In genomic region chr14:63454863-63455622, GRCh38 we compare ENCODE assay signal across 10 cellular contexts.
DNase-seq lines count a peak whose midpoint lies in the region; ATAC-seq and TF ChIP-seq lines count a peak whose summit lies in the region.
"Had no signal": no experiment of that assay in that cellular context is flagged by ENCODE, and none has a peak within 500 bp of the region (broad histone marks: within the 10 kb centered on the region; RNA-seq: fewer than 3 reads in every experiment).

No MANE protein-coding gene starts in this region.

- intact Hi-C loops in sciatic nerve (cut with DNase I) (no loop called here), lower leg skin (cut with DNase I; ENCODE audit: low total_unique reads) (no loop called here)

- H3K27ac Mint-ChIP-seq in activated T-cell treated with anti-CD3 and anti-CD28 coated beads, Interleukin-2, amount 50 U/mL, for 24 hours: peak overlapping the region; percentile 6

- H3K27me3 ChIP-seq in foreskin keratinocyte: no peaks in the 10 kb centered on the region

- no peak for ATAC-seq in activated T-cell treated with anti-CD3 and anti-CD28 coated beads, Interleukin-2, amount 50 U/mL, for 4 hours
- peak; percentile 30 for ATAC-seq in sciatic nerve
- ATAC-seq in foreskin keratinocyte: no peak

- TF ChIP-seq CTCF in astrocyte of the cerebellum (IDR thresholded peaks at IDR 0.05; ENCODE audit: low read depth, low read length, missing control alignments) (no peak), lower leg skin (IDR thresholded peaks at IDR 0.05) (no peak), foreskin keratinocyte (conservative IDR thresholded peaks at IDR 0.05) (no peak)

- H3K4me1 Mint-ChIP-seq in activated T-cell treated with anti-CD3 and anti-CD28 coated beads, Interleukin-2, amount 50 U/mL, for 24 hours (ENCODE audit: low read depth): peaks cover 38% of the 10 kb centered on the region
- H3K4me1 Mint-ChIP-seq in activated T-cell treated with anti-CD3 and anti-CD28 coated beads, Interleukin-2, amount 50 U/mL, for 4 hours (ENCODE audit: low read depth): peaks cover 23% of the 10 kb centered on the region

- no peak overlapping the region for H3K4me3 Mint-ChIP-seq in activated T-cell treated with anti-CD3 and anti-CD28 coated beads, Interleukin-2, amount 50 U/mL, for 24 hours
- H3K4me3 Mint-ChIP-seq in activated T-cell treated with anti-CD3 and anti-CD28 coated beads, Interleukin-2, amount 50 U/mL, for 4 hours: no peak overlapping the region

- H3K9me3 Mint-ChIP-seq in activated T-cell treated with anti-CD3 and anti-CD28 coated beads, Interleukin-2, amount 50 U/mL, for 24 hours: no peaks in the 10 kb centered on the region
- no peaks in the 10 kb centered on the region for H3K9me3 Mint-ChIP-seq in activated T-cell treated with anti-CD3 and anti-CD28 coated beads, Interleukin-2, amount 50 U/mL, for 4 hours

- peaks cover 28% of the 10 kb centered on the region for H3K36me3 Mint-ChIP-seq in activated T-cell treated with anti-CD3 and anti-CD28 coated beads, Interleukin-2, amount 50 U/mL, for 24 hours (ENCODE audit: low read depth)
- peaks cover 27% of the 10 kb centered on the region for H3K36me3 Mint-ChIP-seq in activated T-cell treated with anti-CD3 and anti-CD28 coated beads, Interleukin-2, amount 50 U/mL, for 4 hours (ENCODE audit: insufficient read depth)

- in situ Hi-C loops in astrocyte of the cerebellum (cut with HindIII; ENCODE audit: low sequenced_read_pairs): no loop called here

- no peak for TF ChIP-seq POLR2A in lower leg skin (IDR thresholded peaks at IDR 0.05)

- H3K27me3 Mint-ChIP-seq in activated T-cell treated with anti-CD3 and anti-CD28 coated beads, Interleukin-2, amount 50 U/mL, for 24 hours: no peaks in the 10 kb centered on the region
- H3K27me3 Mint-ChIP-seq in activated T-cell treated with anti-CD3 and anti-CD28 coated beads, Interleukin-2, amount 50 U/mL, for 4 hours (ENCODE audit: low read depth): no peaks in the 10 kb centered on the region

- DNase-seq in activated T-cell treated with anti-CD3 and anti-CD28 coated beads, Interleukin-2, amount 50 U/mL, for 24 hours: no peak
- DNase-seq in activated T-cell treated with anti-CD3 and anti-CD28 coated beads, Interleukin-2, amount 50 U/mL, for 4 hours: no peak
- DNase-seq in HUDEP-2 (lab: John Stamatoyannopoulos, UW; ENCODE audit: unreplicated experiment in 76 of 76) (peak in 67 of 76 experiments; percentile 2 to 78 (median 42)), astrocyte of the cerebellum (ENCODE audit: low read depth) (peak; percentile 58), sciatic nerve (ENCODE audit: low spot score) (no peak), lower leg skin (ENCODE audit: low spot score in 2 of 2) (no peak), GDM1 (lab: John Stamatoyannopoulos, UW) (no peak), foreskin keratinocyte (no peak)

- peaks cover 6% of the 10 kb centered on the region for H3K4me1 ChIP-seq in foreskin keratinocyte

- 88 to 93% methylated on average over 2 of the region's 2 CpGs for WGBS in lower leg skin, 2 donors

- H3K27ac ChIP-seq in foreskin keratinocyte: no peak overlapping the region
- H3K27ac ChIP-seq: C4-2B had no signal

- H3K4me3 ChIP-seq in astrocyte of the cerebellum (ENCODE audit: low read depth, low read length): no peak overlapping the region
- no peak overlapping the region for H3K4me3 ChIP-seq in lower leg skin (ENCODE audit: low read depth, poor library complexity, severe bottlenecking)
- H3K4me3 ChIP-seq: lung had no signal

Comparison
In these comparisons a context has a peak if more than half of its experiments do, and no peak if none do; other contexts are left out.
1. DNase-seq: peak in HUDEP-2 (67 of 76) and astrocyte of the cerebellum (single experiment); none in activated T-cell treated with anti-CD3 and anti-CD28 coated beads, Interleukin-2, amount 50 U/mL, for 24 hours (single experiment), activated T-cell treated with anti-CD3 and anti-CD28 coated beads, Interleukin-2, amount 50 U/mL, for 4 hours (single experiment), sciatic nerve (single experiment), lower leg skin (0 of 2), GDM1 (single experiment) and foreskin keratinocyte (0 of 2).